In the genomic region with DNA sequence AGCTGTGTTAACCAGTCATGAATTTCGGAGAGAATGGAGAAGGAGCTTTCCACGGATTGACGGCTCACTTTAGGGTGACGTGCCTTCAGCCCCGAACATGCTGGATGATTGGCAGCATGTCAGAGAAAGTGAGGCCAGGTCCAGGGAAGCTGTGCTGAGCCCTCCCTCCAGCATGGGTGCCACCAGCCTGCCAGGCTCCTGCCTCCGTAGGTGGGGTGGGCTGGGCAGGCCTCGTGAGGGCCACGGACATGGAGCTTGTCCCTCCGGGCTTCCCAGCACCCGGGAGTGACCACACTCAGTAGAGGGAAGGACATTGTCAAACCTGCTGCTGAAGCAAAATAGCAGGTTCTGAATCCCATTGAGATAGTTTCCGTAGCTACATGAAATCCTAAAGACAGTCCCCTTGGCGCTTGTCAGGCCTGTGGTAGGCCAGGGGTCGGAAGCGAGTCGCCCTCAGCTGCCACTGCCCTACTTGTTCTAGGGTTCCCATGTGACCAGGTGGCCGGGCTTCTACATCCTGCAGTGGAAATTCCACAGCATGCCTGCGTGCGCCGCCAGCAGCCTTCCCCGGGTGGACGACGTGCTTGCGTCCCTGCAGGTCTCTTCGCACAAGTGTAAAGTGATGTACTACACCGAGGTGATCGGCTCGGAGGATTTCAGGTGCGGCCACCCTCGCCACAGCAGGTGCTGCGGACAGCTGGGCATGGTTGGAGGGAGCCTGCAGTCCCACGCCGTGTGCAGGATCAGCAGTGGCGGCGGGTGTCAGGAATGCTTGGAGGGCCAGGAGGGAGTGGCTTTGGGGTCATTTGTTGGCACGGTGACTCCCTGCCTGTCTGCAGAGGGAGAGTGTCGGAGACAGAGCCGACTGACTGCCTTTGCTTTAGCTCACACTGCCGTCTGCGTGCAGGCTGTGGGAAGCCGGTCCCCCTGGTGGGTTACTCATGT, we compare ENCODE assay signal across 14 cellular contexts.
A peak's percentile ranks its signal among the peaks of the same experiment; 100 is the strongest.
DNase-seq lines count a peak whose midpoint lies in the region; ATAC-seq and TF ChIP-seq lines count a peak whose summit lies in the region.
"Had no signal": no experiment of that assay in that cellular context is flagged by ENCODE, and none has a peak within 500 bp of the region (broad histone marks: within the 10 kb centered on the region; RNA-seq: fewer than 3 reads in every experiment).

No MANE protein-coding gene starts in this region.

- no peak for TF ChIP-seq RAD21 in SK-N-SH (IDR thresholded peaks at IDR 0.05; ENCODE audit: low read length)

- no peak for TF ChIP-seq EP300 in SK-N-SH (IDR thresholded peaks at IDR 0.05; ENCODE audit: borderline replicate concordance in 1 of 2, low read depth in 1 of 2, low read length in 1 of 2)

- H3K79me2 ChIP-seq in SK-N-SH (ENCODE audit: insufficient read depth), result peaks cover 13% of the 10 kb centered on the region; the same call in 1 of the 2 replicates

- in situ Hi-C loops in Panc1 (cut with HindIII; ENCODE audit: low pct_unique_long_range_greater_than_20kb, low sequenced_read_pairs), result no loop called here

- no peak overlapping the region for H3K4me2 ChIP-seq in SK-N-SH

- H3K9me3 ChIP-seq in Panc1 (ENCODE audit: control insufficient read depth, insufficient read depth, low read depth, low read length) (no peaks in the 10 kb centered on the region), right cardiac atrium (ENCODE audit: control insufficient read depth, low read length) (no peaks in the 10 kb centered on the region), thyroid gland (no peaks in the 10 kb centered on the region), SK-N-SH (no peaks in the 10 kb centered on the region)
- H3K9me3 ChIP-seq: right lobe of liver had no signal

- no peaks in the 10 kb centered on the region for H4K20me1 ChIP-seq in SK-N-SH (ENCODE audit: insufficient read depth)

- H3K9ac ChIP-seq in SK-N-SH, result no peak overlapping the region

- H3K27me3 ChIP-seq in Panc1 (ENCODE audit: control insufficient read depth, insufficient read depth, low read length), result no peaks in the 10 kb centered on the region
- H3K27me3 ChIP-seq in right cardiac atrium (ENCODE audit: control insufficient read depth, insufficient read depth), result no peaks in the 10 kb centered on the region
- H3K27me3 ChIP-seq in thyroid gland, result no peaks in the 10 kb centered on the region
- H3K27me3 ChIP-seq in SK-N-SH (ENCODE audit: insufficient read depth), result no peaks in the 10 kb centered on the region
- H3K27me3 ChIP-seq: right lobe of liver had no signal

- POLR2A ChIA-PET in Panc1 (lab: Charles Lee) (interaction anchor here (0.5 to 0.6 kb wide), 2 partner anchors 102 to 178 kb away, joined by 3 to 5 read pairs; no protein-coding TSS in a partner anchor), SK-N-SH (lab: Yijun Ruan, JAX) (interaction anchor here (1.4 kb wide), 1 partner anchor 124 kb away, joined by 3 read pairs; no protein-coding TSS in a partner anchor)

- H3F3A ChIP-seq in SK-N-SH (replicated peaks; ENCODE audit: insufficient read depth), result peaks cover 5% of the 10 kb centered on the region

- no peak overlapping the region for H3K27ac ChIP-seq in Panc1 (ENCODE audit: low read length)
- H3K27ac ChIP-seq in right cardiac atrium (ENCODE audit: low read length), result peak overlapping the region; percentile 32
- peak overlapping the region; percentile 63 to 69 (median 68) for H3K27ac ChIP-seq in thyroid gland
- no peak overlapping the region for H3K27ac ChIP-seq in SK-N-SH (ENCODE audit: low read depth in 2 of 2, low read length in 1 of 2)
- H3K27ac ChIP-seq: right lobe of liver had no signal

- intact Hi-C loops in Panc1 (cut with micrococcal nuclease; ENCODE audit: unreplicated experiment), result no loop called here
- intact Hi-C loops in right cardiac atrium (cut with DNase I), result loop anchor here in 3 of 4 donors (5.0 to 10.0 kb wide), 4 partner anchors 66 to 118 kb away; a partner anchor contains a TSS
- intact Hi-C loops in thyroid gland (cut with DNase I), result loop anchor here (10.0 kb wide), 1 partner anchor 118 kb away; no protein-coding TSS in a partner anchor

- no peak for TF ChIP-seq POLR2A in thyroid gland (IDR thresholded peaks at IDR 0.05)

- DNase-seq in Panc1 (ENCODE audit: low read depth, low spot score), result no peak
- peak; percentile 52 to 81 (median 75) for DNase-seq in right cardiac atrium
- DNase-seq in thyroid gland, result no peak
- no peak for DNase-seq in activated naive CD4-positive, alpha-beta T cell treated with anti-CD3 and anti-CD28 coated beads, Interleukin-2, amount 50 U/mL, for 16 hours
- no peak for DNase-seq in activated CD8-positive, alpha-beta memory T cell treated with anti-CD3 and anti-CD28 coated beads, Interleukin-2, amount 50 U/mL, for 48 hours
- no peak for DNase-seq in SK-N-SH
- DNase-seq: activated CD4-positive, alpha-beta T cell treated with anti-CD3 and anti-CD28 coated beads for 1 hour; activated T-cell treated with anti-CD3 and anti-CD28 coated beads, Interleukin-2, amount 50 U/mL, for 72 hours; effector memory CD8-positive, alpha-beta T cell; islet precursor cell; OCI-M1; right lobe of liver; SW 1271 had no signal

- H2AFZ ChIP-seq in SK-N-SH (ENCODE audit: low read depth), result no peak overlapping the region

- H3K9me2 ChIP-seq in SK-N-SH, result no peaks in the 10 kb centered on the region

- H3K4me1 ChIP-seq in Panc1 (ENCODE audit: control insufficient read depth, insufficient read depth, low read length), result peaks cover 6% of the 10 kb centered on the region
- H3K4me1 ChIP-seq in right cardiac atrium (ENCODE audit: control insufficient read depth, insufficient read depth, low read length), result no peaks in the 10 kb centered on the region
- peaks cover 39 to 55% of the 10 kb centered on the region in 2 donors for H3K4me1 ChIP-seq in thyroid gland
- no peaks in the 10 kb centered on the region; a peak in 2 of 4 replicates for H3K4me1 ChIP-seq in SK-N-SH (ENCODE audit: control insufficient read depth in 1 of 2, insufficient read depth in 2 of 2, low read depth in 1 of 2, low read length in 1 of 2)
- H3K4me1 ChIP-seq: right lobe of liver had no signal

- peaks cover 46% of the 10 kb centered on the region for H3K36me3 ChIP-seq in Panc1 (ENCODE audit: control insufficient read depth, insufficient read depth, low read length)
- H3K36me3 ChIP-seq in thyroid gland, result peaks cover 59 to 60% of the 10 kb centered on the region in 2 donors
- H3K36me3 ChIP-seq in SK-N-SH (replicated peaks in 1 of 2; ENCODE audit: control insufficient read depth in 1 of 2, insufficient read depth in 2 of 2, low read length in 1 of 2), result peaks cover 80 to 84% of the 10 kb centered on the region in 2 experiments

- CTCF ChIA-PET in Panc1 (lab: Charles Lee) (no interaction called here), SK-N-SH (lab: Yijun Ruan, JAX) (interaction anchor here (0.6 to 3.2 kb wide), 12 partner anchors 10 to 157 kb away, joined by 3 to 22 read pairs (median 4); no protein-coding TSS in a partner anchor)

- TF ChIP-seq CTCF in Panc1 (IDR thresholded peaks at IDR 0.05), result no peak
- no peak for TF ChIP-seq CTCF in thyroid gland (IDR thresholded peaks at IDR 0.05)
- TF ChIP-seq CTCF in SK-N-SH (IDR thresholded peaks at IDR 0.05), result no peak

- 59% methylated on average over 40 of the region's 40 CpGs for WGBS in right cardiac atrium
- WGBS in thyroid gland, 2 donors, result 77 to 89% methylated on average over 22 to 25 of the region's 40 CpGs
- 94% methylated on average over 39 of the region's 40 CpGs for WGBS in SK-N-SH (ENCODE audit: low lambda C conversion rate)

- no TSS peak for BruUV-seq in Panc1 (replicated peaks; lab: Mats Ljungman, UMichigan)

- ATAC-seq in GM21723 (IDR thresholded peaks at IDR 0.05; ENCODE audit: unreplicated experiment) (peak; percentile 10), Panc1 (peak; percentile 39; the same call in 1 of the 2 replicates), right cardiac atrium (peak; percentile 71 to 82)
- ATAC-seq: activated T-cell treated with anti-CD3 and anti-CD28 coated beads, Interleukin-2, amount 50 U/mL, for 72 hours; effector memory CD8-positive, alpha-beta T cell had no signal

- H3K4me3 ChIP-seq in Panc1 (ENCODE audit: low read depth in 2 of 2, low read length in 2 of 2), result no peak overlapping the region
- no peak overlapping the region for H3K4me3 ChIP-seq in right cardiac atrium (ENCODE audit: low read length)
- H3K4me3 ChIP-seq in thyroid gland (replicated peaks in 1 of 3), result no peak overlapping the region
- H3K4me3 ChIP-seq in SK-N-SH (ENCODE audit: low read depth in 2 of 2, low read length in 1 of 2), result no peak overlapping the region
- H3K4me3 ChIP-seq: right lobe of liver had no signal

TF ChIP-seq in SK-N-SH, 30 proteins besides CTCF, POLR2A, EP300 and RAD21:
- TF ChIP-seq POLR2AphosphoS5 (IDR thresholded peaks at IDR 0.05; ENCODE audit: low read depth, low read length) (no peak), NFIC (IDR thresholded peaks at IDR 0.05; ENCODE audit: borderline replicate concordance) (no peak), FOXJ3 (CRISPR knock-in tag; IDR thresholded peaks at IDR 0.05) (no peak), CHD2 (IDR thresholded peaks at IDR 0.05; ENCODE audit: low read length, partially characterized antibody) (no peak), RFX5 (IDR thresholded peaks at IDR 0.05; ENCODE audit: low read length) (no peak), YY1 (IDR thresholded peaks at IDR 0.05; ENCODE audit: low read depth) (no peak), EZH2phosphoT487 (IDR thresholded peaks at IDR 0.05; ENCODE audit: borderline replicate concordance, low read depth) (no peak)
- TF ChIP-seq, protein P1, sequence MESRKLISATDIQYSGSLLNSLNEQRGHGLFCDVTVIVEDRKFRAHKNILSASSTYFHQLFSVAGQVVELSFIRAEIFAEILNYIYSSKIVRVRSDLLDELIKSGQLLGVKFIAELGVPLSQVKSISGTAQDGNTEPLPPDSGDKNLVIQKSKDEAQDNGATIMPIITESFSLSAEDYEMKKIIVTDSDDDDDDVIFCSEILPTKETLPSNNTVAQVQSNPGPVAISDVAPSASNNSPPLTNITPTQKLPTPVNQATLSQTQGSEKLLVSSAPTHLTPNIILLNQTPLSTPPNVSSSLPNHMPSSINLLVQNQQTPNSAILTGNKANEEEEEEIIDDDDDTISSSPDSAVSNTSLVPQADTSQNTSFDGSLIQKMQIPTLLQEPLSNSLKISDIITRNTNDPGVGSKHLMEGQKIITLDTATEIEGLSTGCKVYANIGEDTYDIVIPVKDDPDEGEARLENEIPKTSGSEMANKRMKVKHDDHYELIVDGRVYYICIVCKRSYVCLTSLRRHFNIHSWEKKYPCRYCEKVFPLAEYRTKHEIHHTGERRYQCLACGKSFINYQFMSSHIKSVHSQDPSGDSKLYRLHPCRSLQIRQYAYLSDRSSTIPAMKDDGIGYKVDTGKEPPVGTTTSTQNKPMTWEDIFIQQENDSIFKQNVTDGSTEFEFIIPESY (IDR thresholded peaks at IDR 0.05; ENCODE audit: borderline replicate concordance, low read depth), result no peak

Comparison
In these comparisons a context has a peak if more than half of its experiments do, and no peak if none do; other contexts are left out.
1. ATAC-seq: peak in every context shown above with its lines; median percentile 76 in right cardiac atrium; 39 in Panc1; 10 in GM21723.
2. DNase-seq: peak in right cardiac atrium (3 of 3); none in Panc1 (single experiment), thyroid gland (0 of 2), activated naive CD4-positive, alpha-beta T cell treated with anti-CD3 and anti-CD28 coated beads, Interleukin-2, amount 50 U/mL, for 16 hours (single experiment), activated CD8-positive, alpha-beta memory T cell treated with anti-CD3 and anti-CD28 coated beads, Interleukin-2, amount 50 U/mL, for 48 hours (single experiment) and SK-N-SH (single experiment).
3. H3K27ac ChIP-seq: peak in right cardiac atrium (single experiment) and thyroid gland (3 of 3); none in Panc1 (single experiment) and SK-N-SH (0 of 2).